15 cellular contexts compared by ENCODE assay signal in the genomic region with DNA sequence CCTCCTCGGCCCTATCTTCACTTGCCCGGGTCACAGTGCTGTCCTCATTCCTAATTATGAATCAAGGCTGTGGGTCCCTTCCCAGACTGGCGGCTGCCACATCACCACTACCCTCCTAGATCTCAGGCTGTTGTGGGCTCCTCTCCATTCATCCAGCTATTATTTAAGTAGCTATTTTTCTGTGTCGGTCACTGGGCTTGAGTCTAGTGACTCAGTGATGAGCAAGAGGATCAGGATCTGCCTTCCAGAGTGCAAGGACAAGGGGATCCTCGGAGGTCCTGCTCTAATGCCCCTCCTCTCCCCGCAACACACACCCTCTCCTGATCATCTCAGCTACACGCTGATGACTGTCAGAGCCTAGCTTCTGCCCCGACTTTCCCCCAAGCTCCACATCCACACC. TPM values are rescaled to one million over a fixed set of nuclear protein-coding genes. Genes with fewer than 3 reads are reported as not detected.
DNase-seq lines count a peak whose midpoint lies in the region; ATAC-seq, FAIRE-seq and TF ChIP-seq lines count a peak whose summit lies in the region.
"Had no signal": no experiment of that assay in that cellular context is flagged by ENCODE, and none has a peak within 500 bp of the region (broad histone marks: within the 10 kb centered on the region; RNA-seq: fewer than 3 reads in every experiment).

No MANE protein-coding gene starts in this region.

- H3K36me3 ChIP-seq in colonic mucosa, result no peaks in the 10 kb centered on the region
- H3K36me3 ChIP-seq: HAP-1, left ventricle myocardium inferior had no signal

- no peak overlapping the region for H3K9ac ChIP-seq in colonic mucosa (ENCODE audit: low read depth in 2 of 2, low read length in 2 of 2)

- POLR2A ChIA-PET in AG04449 (lab: Yijun Ruan, JAX), result interaction anchor here (1.0 to 1.6 kb wide), 5 partner anchors 19 to 371 kb away, joined by 4 to 8 read pairs (median 6); a partner anchor contains a TSS

- no peak overlapping the region for H3K27ac ChIP-seq in colonic mucosa
- H3K27ac ChIP-seq: left ventricle myocardium inferior had no signal

- no peak for ATAC-seq in GM21367 (IDR thresholded peaks at IDR 0.05; ENCODE audit: unreplicated experiment)
- ATAC-seq: natural killer cell treated with Interleukin-12 subunit alpha and Interleukin-12 subunit beta and Interleukin-15 and Interleukin-18, amount 100 ng/mL, for 72 hours had no signal

- H3K4me1 ChIP-seq in colonic mucosa, result peaks cover 4% of the 10 kb centered on the region

- H3K27me3 ChIP-seq in colonic mucosa, result no peaks in the 10 kb centered on the region

- DNase-seq in AG04449 (ENCODE audit: low read depth, low spot score) (peak; percentile 46), HTR-8/SVneo (ENCODE audit: insufficient read length, low spot score) (peak; percentile 40), astrocyte of the spinal cord (ENCODE audit: low read depth, low spot score) (peak; percentile 76), kidney glomerular epithelial cell (lab: John Stamatoyannopoulos, UW) (peak; percentile 83), colonic mucosa (no peak), foreskin melanocyte (no peak)
- DNase-seq in stimulated activated CD4-positive, alpha-beta T cell treated with anti-CD3 and anti-CD28 coated beads, Interleukin-4, amount 100 ng/mL, for 1 hour, result no peak
- DNase-seq: effector CD4-positive, alpha-beta T cell; left ventricle myocardium inferior; NCI-H1105; SIG-M5 had no signal

- no peaks in the 10 kb centered on the region for H3K9me3 ChIP-seq in colonic mucosa
- H3K9me3 ChIP-seq: HAP-1, left ventricle myocardium inferior had no signal

- CTCF ChIA-PET in AG04449 (lab: Yijun Ruan, JAX), result interaction anchor here (1.1 to 3.2 kb wide), 11 partner anchors 9 to 380 kb away, joined by 3 to 21 read pairs (median 3); no protein-coding TSS in a partner anchor

- in situ Hi-C loops in astrocyte of the spinal cord (cut with HindIII; ENCODE audit: low sequenced_read_pairs), result no loop called here

- intact Hi-C loops in colonic mucosa (cut with DNase I), result no loop called here

- no peak overlapping the region for H3K4me3 ChIP-seq in AG04449 (ENCODE audit: low read depth, low read length)
- no peak overlapping the region for H3K4me3 ChIP-seq in astrocyte of the spinal cord (ENCODE audit: low read depth, low read length)
- H3K4me3 ChIP-seq in colonic mucosa, result no peak overlapping the region
- H3K4me3 ChIP-seq: HAP-1, left ventricle myocardium inferior had no signal

- FAIRE-seq in HTR-8/SVneo (lab: Jason Lieb, UNC), result no peak
- FAIRE-seq: GM12892 had no signal

- TF ChIP-seq CTCF in AG04449 (IDR thresholded peaks at IDR 0.05; ENCODE audit: insufficient read depth, low read length, missing control alignments) (no peak), astrocyte of the spinal cord (IDR thresholded peaks at IDR 0.05; ENCODE audit: low read depth, low read length) (no peak), colonic mucosa (IDR thresholded peaks at IDR 0.05) (no peak)

RNA-seq across cellular contexts. Expression of a gene that starts 34.1 kb away (rescaled TPM):
- under 1 TPM in 1 of 2 donors, not detected in 1; 0.10 TPM for total RNA-seq in colonic mucosa
- total RNA-seq: left ventricle myocardium inferior; natural killer cell treated with Interleukin-12 subunit alpha and Interleukin-12 subunit beta and Interleukin-15 and Interleukin-18, amount 100 ng/mL, for 72 hours had no signal

Comparison
In these comparisons a context has a peak if more than half of its experiments do, and no peak if none do; other contexts are left out.
1. DNase-seq: peak in AG04449 (single experiment), HTR-8/SVneo (single experiment), astrocyte of the spinal cord (single experiment) and kidney glomerular epithelial cell (single experiment); none in colonic mucosa (single experiment), stimulated activated CD4-positive, alpha-beta T cell treated with anti-CD3 and anti-CD28 coated beads, Interleukin-4, amount 100 ng/mL, for 1 hour (single experiment) and foreskin melanocyte (single experiment).